Comparison of ENCODE assay signal across 35 cellular contexts in genomic region chr1:167734841-167735240, GRCh38.
"Had no signal": no experiment of that assay in that cellular context is flagged by ENCODE, and none has a peak within 500 bp of the region (broad histone marks: within the 10 kb centered on the region; RNA-seq: fewer than 3 reads in every experiment).

No MANE protein-coding gene starts in this region.

- DNase-seq: Karpas-422, Kasumi-1, MG63, MM.1S, MV-4-11, NCI-H1048, NCI-H1092, NCI-H1092 treated with DMSO at 0.1 percent for 48 hours, NCI-H1105, NCI-H1105 treated with DMSO at 0.1 percent for 48 hours, NCI-H1417, NCI-H1417 treated with DMSO at 0.1 percent for 48 hours, NCI-H1436, NCI-H1436 treated with DMSO at 0.1 percent for 48 hours, NCI-H146, NCI-H1694, NCI-H1694 treated with DMSO at 0.1 percent for 48 hours, NCI-H187, NCI-H187 treated with DMSO at 0.1 percent for 48 hours, NCI-H1930, NCI-H2029, NCI-H2029 treated with DMSO at 0.1 percent for 48 hours, NCI-H2081, NCI-H2081 treated with DMSO at 0.1 percent for 48 hours, NCI-H2107, NCI-H2171, NCI-H2171 treated with DMSO at 0.1 percent for 48 hours, NCI-H2227 treated with DMSO at 0.1 percent for 48 hours, NCI-H226, NCI-H345, NCI-H446, NCI-H446 treated with DMSO at 0.1 percent for 48 hours, NCI-H510A, NCI-H510A treated with DMSO at 0.1 percent for 48 hours, NCI-H524 had no signal

- H3K27me3 ChIP-seq: MG63 had no signal

- H3K4me3 ChIP-seq: MG63 had no signal
